In the genomic region with DNA sequence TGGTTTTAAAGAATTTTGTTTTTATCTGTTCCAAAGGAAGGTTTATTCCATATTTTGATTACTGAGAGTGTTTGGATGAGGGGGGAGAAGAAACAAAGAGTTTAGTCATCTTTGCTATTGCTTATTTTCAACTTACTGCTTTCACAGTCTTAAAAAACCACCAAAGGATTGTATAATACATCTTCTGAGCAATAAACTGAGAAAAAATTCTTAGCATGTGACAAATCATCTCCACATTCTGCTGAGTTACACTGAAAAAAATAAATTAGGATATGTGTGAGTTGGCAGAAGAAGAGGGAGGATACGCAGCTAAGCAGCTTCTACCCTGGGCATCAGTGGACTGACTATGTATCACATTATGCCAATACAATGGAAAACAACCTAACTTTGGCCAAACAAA, we compare ENCODE assay signal across 19 cellular contexts. TPM values are rescaled to one million over a fixed set of nuclear protein-coding genes. Genes with fewer than 3 reads are reported as not detected.
"Had no signal": no experiment of that assay in that cellular context is flagged by ENCODE, and none has a peak within 500 bp of the region (broad histone marks: within the 10 kb centered on the region; RNA-seq: fewer than 3 reads in every experiment).

No MANE protein-coding gene starts in this region.

- DNase-seq: activated CD4-positive, CD25-positive, alpha-beta regulatory T cell treated with anti-CD3 and anti-CD28 coated beads, Interleukin-2, amount 50 U/mL, for 72 hours; activated naive CD4-positive, alpha-beta T cell; activated T-cell treated with anti-CD3 and anti-CD28 coated beads for 4 hours; dorsolateral prefrontal cortex; endodermal cell; islet precursor cell; naive thymus-derived CD4-positive, alpha-beta T cell; stimulated activated CD4-positive, alpha-beta T cell treated with anti-CD3 and anti-CD28 coated beads, Interleukin-12 subunit alpha, Interleukin-12 subunit beta, amount 100 ng/mL, for 4 hours; stimulated activated CD4-positive, alpha-beta T cell treated with anti-CD3 and anti-CD28 coated beads, Interleukin-2, amount 100 ng/mL, for 24 hours; stimulated activated naive B cell treated with anti-CD40 and anti-IgM and Interleukin-4, amounts not matched to agents 10 μg/mL and 1 μg/mL and 100 μg/mL, for 72 hours; T-helper 9 cell; thyroid gland had no signal

- H3K36me3 Mint-ChIP-seq: naive thymus-derived CD4-positive, alpha-beta T cell; stimulated activated naive B cell treated with anti-CD40 and anti-IgM and Interleukin-4, amounts not matched to agents 10 μg/mL and 1 μg/mL and 100 μg/mL, for 72 hours had no signal

- H3K9me3 Mint-ChIP-seq: endodermal cell; stimulated activated naive B cell treated with anti-CD40 and anti-IgM and Interleukin-4, amounts not matched to agents 10 μg/mL and 1 μg/mL and 100 μg/mL, for 72 hours had no signal

- H3K27ac Mint-ChIP-seq: endodermal cell; naive thymus-derived CD4-positive, alpha-beta T cell; stimulated activated naive B cell treated with anti-CD40 and anti-IgM and Interleukin-4, amounts not matched to agents 10 μg/mL and 1 μg/mL and 100 μg/mL, for 72 hours had no signal

- FAIRE-seq: bronchial epithelial cell, urothelium cell line had no signal

- H3K4me1 Mint-ChIP-seq: naive thymus-derived CD4-positive, alpha-beta T cell; stimulated activated naive B cell treated with anti-CD40 and anti-IgM and Interleukin-4, amounts not matched to agents 10 μg/mL and 1 μg/mL and 100 μg/mL, for 72 hours had no signal

- H3K4me3 Mint-ChIP-seq: endodermal cell; naive thymus-derived CD4-positive, alpha-beta T cell; stimulated activated naive B cell treated with anti-CD40 and anti-IgM and Interleukin-4, amounts not matched to agents 10 μg/mL and 1 μg/mL and 100 μg/mL, for 72 hours had no signal

- H3K4me3 ChIP-seq: ascending aorta, dorsolateral prefrontal cortex, thyroid gland had no signal

RNA-seq across cellular contexts. Expression of gene ACTC1, which starts 23.2 kb away (rescaled TPM):
- total RNA-seq: activated CD8-positive, alpha-beta memory T cell treated with anti-CD3 and anti-CD28 coated beads for 36 hours; bronchial epithelial cell; epithelial cell of proximal tubule; lung microvascular endothelial cell; mononuclear cell; naive thymus-derived CD4-positive, alpha-beta T cell had no signal
